In genomic region chr14:64387738-64388532, GRCh38 we compare ENCODE assay signal across 8 cellular contexts. TPM values are rescaled to one million over a fixed set of nuclear protein-coding genes. Genes with fewer than 3 reads are reported as not detected.
DNase-seq lines count a peak whose midpoint lies in the region; ATAC-seq and TF ChIP-seq lines count a peak whose summit lies in the region.

TSS of gene MTHFD1 (plus strand) at chr14:64388353. CDS start at chr14:64388428, 75 bp downstream.

- peak within 1 kb of the TSS; percentile 79 for H3K4me3 ChIP-seq in Karpas-422 (ENCODE audit: low read length)
- H3K4me3 ChIP-seq in esophagus squamous epithelium: peak within 1 kb of the TSS; percentile 60 to 92 (median 73)

- peak within 1 kb of the TSS; percentile 95 for H3K4me2 ChIP-seq in Karpas-422 (ENCODE audit: low read depth, low read length, poor library complexity, severe bottlenecking)

- no peaks in the 10 kb centered on the region for H3K27me3 ChIP-seq in Karpas-422 (ENCODE audit: low read length)
- no peaks in the 10 kb centered on the region for H3K27me3 ChIP-seq in esophagus squamous epithelium

- H2AFZ ChIP-seq in Karpas-422 (ENCODE audit: low read length): peak within 1 kb of the TSS; percentile 71

- TF ChIP-seq CTCF in esophagus squamous epithelium (IDR thresholded peaks at IDR 0.05): peak in 3 of 6 experiments; percentile 6 to 32 (median 31)

- H3K9me3 ChIP-seq in Karpas-422 (ENCODE audit: low read length) (no peaks in the 10 kb centered on the region), esophagus squamous epithelium (no peaks in the 10 kb centered on the region)

- H3K36me3 ChIP-seq in Karpas-422 (ENCODE audit: insufficient read depth, low read length) (peaks cover 27% of the 10 kb centered on the region), esophagus squamous epithelium (peaks cover 0 to 19% (median 0%) of the 10 kb centered on the region in 3 donors)

- peaks cover 5% of the 10 kb centered on the region; the same call in 1 of the 2 replicates for H4K20me1 ChIP-seq in Karpas-422 (ENCODE audit: insufficient read depth, low read depth, low read length)

- ATAC-seq in GM21825 (IDR thresholded peaks at IDR 0.05; ENCODE audit: unreplicated experiment): peak; percentile 85

- DNase-seq in DMS79 treated with DMSO at 0.1 percent for 48 hours (lab: John Stamatoyannopoulos, UW) (peak; percentile 100), Karpas-422 (peak; percentile 100), RKO (ENCODE audit: low spot score) (peak; percentile 98), activated T-helper 1 cell treated with Interleukin-2 at 50 U/mL for 16 hours (ENCODE audit: low read depth) (peak; percentile 93), esophagus squamous epithelium (lab: John Stamatoyannopoulos, UW) (peak; percentile 93), myocyte (ENCODE audit: low read depth) (peak; percentile 100)
- peak; percentile 91 to 98 for DNase-seq in stimulated activated CD8-positive, alpha-beta memory T cell treated with anti-CD3 and anti-CD28 coated beads, Interleukin-7, amount 100 ng/mL, for 48 hours (ENCODE audit: extremely low read depth in 1 of 2, low read depth in 1 of 2)

- peaks cover 58% of the 10 kb centered on the region for H3K79me2 ChIP-seq in Karpas-422 (ENCODE audit: low read length)

- intact Hi-C loops in esophagus squamous epithelium (cut with DNase I): no loop called here

- H3K27ac ChIP-seq in Karpas-422 (ENCODE audit: low read length): peak within 1 kb of the TSS; percentile 72
- peak within 1 kb of the TSS; percentile 87 to 93 (median 92) for H3K27ac ChIP-seq in esophagus squamous epithelium

- H3K4me1 ChIP-seq in Karpas-422 (ENCODE audit: low read length) (peaks cover 50% of the 10 kb centered on the region), esophagus squamous epithelium (peaks cover 10 to 53% (median 14%) of the 10 kb centered on the region in 3 donors)

- WGBS in esophagus squamous epithelium, 2 donors: 0 to 1% methylated on average over 18 to 19 of the region's 61 CpGs

- TF ChIP-seq POLR2A in esophagus squamous epithelium (IDR thresholded peaks at IDR 0.05): peak in 3 of 4 donors; percentile 52 to 66 (median 56)

- no peaks in the 10 kb centered on the region for H3K9me2 ChIP-seq in Karpas-422 (replicated peaks; ENCODE audit: insufficient read depth, low read length)

- peak within 1 kb of the TSS; percentile 81 for H3K9ac ChIP-seq in Karpas-422 (ENCODE audit: low read length)

RNA-seq across cellular contexts. Expression of gene MTHFD1, which starts in this region (rescaled TPM):
- total RNA-seq in Karpas-422 (2014; rRNA removed; shearing (Covaris generic); ENCODE audit: low replicate concordance): 59.7 and 62.4 TPM in 2 replicates
- total RNA-seq in esophagus squamous epithelium (10 to 100 TPM; 27.6 to 66.0 (median 53.8) TPM), myocyte (37.3 and 49.0 TPM in 2 replicates)
- 58.4 TPM for polyA plus RNA-seq in myocyte (2012)

Comparison
In these comparisons a context has a peak if more than half of its experiments do, and no peak if none do; other contexts are left out.
1. Peak in every context shown above with its lines: DNase-seq, ATAC-seq, H3K4me3 ChIP-seq and H3K27ac ChIP-seq.